In the genomic region with DNA sequence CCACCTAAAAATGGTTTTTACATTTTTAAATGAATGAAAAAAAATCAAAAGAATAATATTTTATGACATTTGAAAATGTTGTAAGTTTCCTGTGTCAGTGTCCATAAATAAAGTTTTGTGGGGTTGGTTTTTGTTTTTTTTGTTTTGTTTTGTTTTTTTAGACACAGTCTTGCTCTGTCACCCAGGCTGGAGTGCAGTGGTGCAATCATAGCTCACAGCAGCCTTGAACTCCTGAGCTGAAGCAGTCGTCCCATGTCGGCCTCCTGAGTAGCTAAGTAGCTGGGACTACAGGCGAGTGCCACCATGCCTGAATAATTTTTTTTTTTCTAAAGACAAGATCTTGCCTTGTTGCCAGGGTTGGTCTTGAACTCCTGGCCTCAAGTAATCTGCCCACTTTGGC, we compare ENCODE assay signal across 30 cellular contexts.
"Had no signal": no experiment of that assay in that cellular context is flagged by ENCODE, and none has a peak within 500 bp of the region (broad histone marks: within the 10 kb centered on the region; RNA-seq: fewer than 3 reads in every experiment).

No MANE protein-coding gene starts in this region.

- DNase-seq: activated CD4-positive, alpha-beta memory T cell treated with anti-CD3 and anti-CD28 coated beads for 36 hours; activated CD4-positive, alpha-beta T cell treated with anti-CD3 and anti-CD28 coated beads for 36 hours; activated CD4-positive, alpha-beta T cell treated with anti-CD3 and anti-CD28 coated beads, Interleukin-2, amount 10 ng/mL, durations not matched to agents 24 days and 14 days; activated CD4-positive, CD25-positive, alpha-beta regulatory T cell; activated CD4-positive, CD25-positive, alpha-beta regulatory T cell treated with anti-CD3 and anti-CD28 coated beads, Interleukin-2, amount 50 U/mL, for 72 hours; activated CD8-positive, alpha-beta memory T cell treated with anti-CD3 and anti-CD28 coated beads, Interleukin-2, amount 10 ng/mL, durations not matched to agents 7 days and 5 days; activated CD8-positive, alpha-beta memory T cell treated with anti-CD3 and anti-CD28 coated beads, Interleukin-2, amount 50 U/mL, for 4 hours; activated CD8-positive, alpha-beta T cell treated with anti-CD3 and anti-CD28 coated beads, Interleukin-2, amount 10 ng/mL, durations not matched to agents 7 days and 5 days; activated effector memory CD4-positive, alpha-beta T cell treated with anti-CD3 and anti-CD28 coated beads, Interleukin-2, amount 50 U/mL, for 16 hours; activated naive CD4-positive, alpha-beta T cell treated with anti-CD3 and anti-CD28 coated beads for 36 hours; activated naive CD8-positive, alpha-beta T cell treated with anti-CD3 and anti-CD28 coated beads for 36 hours; activated naive CD8-positive, alpha-beta T cell treated with anti-CD3 and anti-CD28 coated beads, Interleukin-2, amount 50 U/mL, for 24 hours; activated T-cell treated with anti-CD3 and anti-CD28 coated beads, Interleukin-2, amount 50 U/mL, for 1 hour; activated T-cell treated with anti-CD3 and anti-CD28 coated beads, Interleukin-2, amount 50 U/mL, for 48 hours; amygdala; aorta; body of pancreas; caudate nucleus; colonic mucosa; effector CD8-positive, alpha-beta T cell; esophagus squamous epithelium; foreskin melanocyte had no signal

- H3K4me3 Mint-ChIP-seq: activated CD4-positive, alpha-beta memory T cell treated with anti-CD3 and anti-CD28 coated beads for 36 hours; activated CD4-positive, alpha-beta T cell treated with anti-CD3 and anti-CD28 coated beads for 36 hours; activated CD4-positive, alpha-beta T cell treated with anti-CD3 and anti-CD28 coated beads, Interleukin-2, amount 10 ng/mL, durations not matched to agents 24 days and 14 days; activated CD8-positive, alpha-beta memory T cell treated with anti-CD3 and anti-CD28 coated beads, Interleukin-2, amount 10 ng/mL, durations not matched to agents 7 days and 5 days; activated CD8-positive, alpha-beta T cell treated with anti-CD3 and anti-CD28 coated beads, Interleukin-2, amount 10 ng/mL, durations not matched to agents 7 days and 5 days; activated naive CD4-positive, alpha-beta T cell treated with anti-CD3 and anti-CD28 coated beads for 36 hours; activated naive CD4-positive, alpha-beta T cell treated with anti-CD3 and anti-CD28 coated beads, Interleukin-2, amount 50 U/mL, for 24 hours; activated naive CD8-positive, alpha-beta T cell treated with anti-CD3 and anti-CD28 coated beads for 36 hours; activated naive CD8-positive, alpha-beta T cell treated with anti-CD3 and anti-CD28 coated beads, Interleukin-2, amount 50 U/mL, for 24 hours; activated T-helper 1 cell treated with anti-CD3 and anti-CD28 coated beads, Interleukin-12 subunit alpha, Interleukin-12 subunit beta, Interleukin-2, Interleukin-4 antibody, amounts not matched to agents 30 ng/mL and 10 ng/mL and 1 ng/mL, durations not matched to agents 14 hours and 24 hours and 36 hours had no signal

- H3K36me3 Mint-ChIP-seq: activated CD4-positive, alpha-beta memory T cell treated with anti-CD3 and anti-CD28 coated beads for 36 hours; activated CD8-positive, alpha-beta memory T cell treated with anti-CD3 and anti-CD28 coated beads, Interleukin-2, amount 10 ng/mL, durations not matched to agents 7 days and 5 days; activated naive CD4-positive, alpha-beta T cell treated with anti-CD3 and anti-CD28 coated beads, Interleukin-2, amount 50 U/mL, for 24 hours had no signal

- H3K27ac ChIP-seq: adrenal gland, body of pancreas, colonic mucosa, epithelial cell of prostate, esophagus squamous epithelium, gastroesophageal sphincter had no signal

- H3K27ac Mint-ChIP-seq: activated CD4-positive, alpha-beta memory T cell treated with anti-CD3 and anti-CD28 coated beads for 36 hours; activated CD4-positive, alpha-beta T cell treated with anti-CD3 and anti-CD28 coated beads for 36 hours; activated CD4-positive, alpha-beta T cell treated with anti-CD3 and anti-CD28 coated beads, Interleukin-2, amount 10 ng/mL, durations not matched to agents 24 days and 14 days; activated CD8-positive, alpha-beta memory T cell treated with anti-CD3 and anti-CD28 coated beads, Interleukin-2, amount 10 ng/mL, durations not matched to agents 7 days and 5 days; activated CD8-positive, alpha-beta T cell treated with anti-CD3 and anti-CD28 coated beads, Interleukin-2, amount 10 ng/mL, durations not matched to agents 7 days and 5 days; activated naive CD4-positive, alpha-beta T cell treated with anti-CD3 and anti-CD28 coated beads for 36 hours; activated naive CD4-positive, alpha-beta T cell treated with anti-CD3 and anti-CD28 coated beads, Interleukin-2, amount 50 U/mL, for 24 hours; activated naive CD8-positive, alpha-beta T cell treated with anti-CD3 and anti-CD28 coated beads for 36 hours; activated naive CD8-positive, alpha-beta T cell treated with anti-CD3 and anti-CD28 coated beads, Interleukin-2, amount 50 U/mL, for 24 hours; activated T-helper 1 cell treated with anti-CD3 and anti-CD28 coated beads, Interleukin-12 subunit alpha, Interleukin-12 subunit beta, Interleukin-2, Interleukin-4 antibody, amounts not matched to agents 30 ng/mL and 10 ng/mL and 1 ng/mL, durations not matched to agents 14 hours and 24 hours and 36 hours; activated T-helper 2 cell treated with anti-CD3 and anti-CD28 coated beads, Interferon-gamma antibody, Interleukin-2, Interleukin-4, amounts not matched to agents 10 μg/mL and 5 μg/mL and 100 μg/mL, durations not matched to agents 14 hours and 24 hours and 36 hours had no signal

- H3K36me3 ChIP-seq: adrenal gland, colonic mucosa, esophagus squamous epithelium, gastroesophageal sphincter had no signal

- H3K9me3 ChIP-seq: adrenal gland, body of pancreas, colonic mucosa, esophagus squamous epithelium, gastroesophageal sphincter had no signal

- H3K9me3 Mint-ChIP-seq: activated CD4-positive, alpha-beta memory T cell treated with anti-CD3 and anti-CD28 coated beads for 36 hours; activated CD4-positive, alpha-beta T cell treated with anti-CD3 and anti-CD28 coated beads, Interleukin-2, amount 10 ng/mL, durations not matched to agents 24 days and 14 days; activated naive CD4-positive, alpha-beta T cell treated with anti-CD3 and anti-CD28 coated beads for 36 hours; activated naive CD4-positive, alpha-beta T cell treated with anti-CD3 and anti-CD28 coated beads, Interleukin-2, amount 50 U/mL, for 24 hours; activated naive CD8-positive, alpha-beta T cell treated with anti-CD3 and anti-CD28 coated beads for 36 hours; activated naive CD8-positive, alpha-beta T cell treated with anti-CD3 and anti-CD28 coated beads, Interleukin-2, amount 50 U/mL, for 24 hours; activated T-helper 1 cell treated with anti-CD3 and anti-CD28 coated beads, Interleukin-12 subunit alpha, Interleukin-12 subunit beta, Interleukin-2, Interleukin-4 antibody, amounts not matched to agents 30 ng/mL and 10 ng/mL and 1 ng/mL, durations not matched to agents 14 hours and 24 hours and 36 hours; activated T-helper 2 cell treated with anti-CD3 and anti-CD28 coated beads, Interferon-gamma antibody, Interleukin-2, Interleukin-4, amounts not matched to agents 10 μg/mL and 5 μg/mL and 100 μg/mL, durations not matched to agents 14 hours and 24 hours and 36 hours had no signal

- H3K4me3 ChIP-seq: adrenal gland, body of pancreas, colonic mucosa, esophagus squamous epithelium, gastroesophageal sphincter had no signal

- H3K27me3 Mint-ChIP-seq: activated CD4-positive, alpha-beta memory T cell treated with anti-CD3 and anti-CD28 coated beads for 36 hours; activated CD4-positive, alpha-beta T cell treated with anti-CD3 and anti-CD28 coated beads for 36 hours; activated naive CD8-positive, alpha-beta T cell treated with anti-CD3 and anti-CD28 coated beads, Interleukin-2, amount 50 U/mL, for 24 hours had no signal

- FAIRE-seq: endometrium, endothelial cell of umbilical vein had no signal

- ATAC-seq: activated CD4-positive, alpha-beta T cell treated with anti-CD3 and anti-CD28 coated beads for 36 hours; activated CD8-positive, alpha-beta memory T cell treated with anti-CD3 and anti-CD28 coated beads, Interleukin-2, amount 10 ng/mL, durations not matched to agents 7 days and 5 days; activated CD8-positive, alpha-beta T cell treated with anti-CD3 and anti-CD28 coated beads, Interleukin-2, amount 10 ng/mL, durations not matched to agents 7 days and 5 days; activated naive CD8-positive, alpha-beta T cell treated with anti-CD3 and anti-CD28 coated beads, Interleukin-2, amount 50 U/mL, for 24 hours; body of pancreas; gastroesophageal sphincter had no signal

- H3K4me1 ChIP-seq: colonic mucosa had no signal

- H3K27me3 ChIP-seq: adrenal gland, body of pancreas, colonic mucosa, esophagus squamous epithelium, gastroesophageal sphincter had no signal
